ENCODE assay signal across 9 cellular contexts in the genomic region with DNA sequence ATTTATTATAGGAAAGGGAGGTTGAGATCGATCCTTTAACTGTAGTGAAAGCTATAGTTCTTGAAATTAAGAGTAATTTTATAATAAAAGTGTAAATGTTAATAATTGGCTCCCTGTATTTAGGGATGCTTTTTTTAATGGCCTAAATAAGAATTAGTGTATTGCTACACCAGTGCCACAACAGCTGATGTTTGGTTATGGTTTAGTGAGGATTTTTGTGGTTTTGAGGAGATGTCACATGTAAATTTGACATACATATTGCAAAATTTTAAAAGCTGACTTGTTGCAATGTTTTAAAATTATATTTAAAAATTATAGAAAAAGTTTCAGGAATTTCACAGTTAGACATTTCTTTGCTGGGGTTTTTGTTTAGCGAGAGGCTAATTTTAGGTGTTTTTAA. TPM values are rescaled to one million over a fixed set of nuclear protein-coding genes. Genes with fewer than 3 reads are reported as not detected.
DNase-seq lines count a peak whose midpoint lies in the region; ATAC-seq, FAIRE-seq and TF ChIP-seq lines count a peak whose summit lies in the region.
"Had no signal": no experiment of that assay in that cellular context is flagged by ENCODE, and none has a peak within 500 bp of the region (broad histone marks: within the 10 kb centered on the region; RNA-seq: fewer than 3 reads in every experiment).

No MANE protein-coding gene starts in this region.

- H3K9me3 ChIP-seq in CD8-positive, alpha-beta T cell (ENCODE audit: low read length) = no peaks in the 10 kb centered on the region
- no peaks in the 10 kb centered on the region for H3K9me3 ChIP-seq in NT2/D1 (ENCODE audit: insufficient read depth, low read length)
- H3K9me3 ChIP-seq in neuron (ENCODE audit: low read length) = no peaks in the 10 kb centered on the region

- H3K27ac ChIP-seq in CD8-positive, alpha-beta T cell (ENCODE audit: low read depth, low read length) = no peak overlapping the region
- peak overlapping the region in 12 of 59 donors; percentile 24 to 100 (median 100) for H3K27ac ChIP-seq in dorsolateral prefrontal cortex

- POLR2A ChIA-PET in CD8-positive, alpha-beta T cell (lab: Charles Lee) = interaction anchor here (0.6 to 1.3 kb wide), 3 partner anchors 10 to 708 kb away, joined by 3 to 4 read pairs (median 3); a partner anchor contains a TSS

- H3K4me1 Mint-ChIP-seq in CD8-positive, alpha-beta T cell (ENCODE audit: low read depth) = peaks cover 64% of the 10 kb centered on the region

- no peaks in the 10 kb centered on the region for H3K36me3 ChIP-seq in CD8-positive, alpha-beta T cell (ENCODE audit: insufficient read depth, low read length)
- H3K36me3 ChIP-seq in NT2/D1 (ENCODE audit: insufficient read depth, insufficient read length, low read length) (peaks cover 73% of the 10 kb centered on the region), neuron (ENCODE audit: insufficient read depth, low read length) (peaks cover 17% of the 10 kb centered on the region)

- no peak for TF ChIP-seq CTCF in CD8-positive, alpha-beta T cell (IDR thresholded peaks at IDR 0.05)
- TF ChIP-seq CTCF in dorsolateral prefrontal cortex (IDR thresholded peaks at IDR 0.05 in 54 of 56, conservative IDR thresholded peaks at IDR 0.05 in 2 of 56; ENCODE audit: low read depth in 1 of 56, partially characterized antibody in 56 of 56) = no peak

- H3K27me3 Mint-ChIP-seq in CD8-positive, alpha-beta T cell (ENCODE audit: low read depth) = no peaks in the 10 kb centered on the region

- no peak for FAIRE-seq in H54 (lab: Jason Lieb, UNC)
- FAIRE-seq: TTC549 had no signal

- H3K27ac Mint-ChIP-seq in CD8-positive, alpha-beta T cell = no peak overlapping the region

- no peak for DNase-seq in CD8-positive, alpha-beta T cell
- no peak for DNase-seq in NT2/D1 (ENCODE audit: low read depth, low spot score)
- no peak for DNase-seq in dorsolateral prefrontal cortex
- no peak for DNase-seq in ureter (ENCODE audit: low spot score)
- DNase-seq in stimulated activated naive CD4-positive, alpha-beta T cell treated with Interleukin-2 at 50 U/mL for 16 hours (lab: John Stamatoyannopoulos, UW) = no peak
- no peak for DNase-seq in mesenteric fat pad (ENCODE audit: low spot score)
- DNase-seq in H54 (ENCODE audit: insufficient read length, low spot score) = no peak

- peaks cover 39% of the 10 kb centered on the region for H3K36me3 Mint-ChIP-seq in CD8-positive, alpha-beta T cell

- no peaks in the 10 kb centered on the region for H3K27me3 ChIP-seq in CD8-positive, alpha-beta T cell (ENCODE audit: insufficient read depth, low read length)
- H3K27me3 ChIP-seq in NT2/D1 (ENCODE audit: insufficient read depth, insufficient read length) (no peaks in the 10 kb centered on the region), dorsolateral prefrontal cortex (no peaks in the 10 kb centered on the region), neuron (ENCODE audit: insufficient read depth, low read length) (no peaks in the 10 kb centered on the region)

- H3K4me3 ChIP-seq in CD8-positive, alpha-beta T cell (ENCODE audit: low read depth, low read length) = peak overlapping the region; percentile 85
- H3K4me3 ChIP-seq in NT2/D1 (ENCODE audit: insufficient read length, low read depth) (peak overlapping the region; percentile 95), dorsolateral prefrontal cortex (peak overlapping the region; percentile 70 to 96 (median 88)), neuron (ENCODE audit: low read length) (peak overlapping the region; percentile 82)

- CTCF ChIA-PET in CD8-positive, alpha-beta T cell (lab: Charles Lee) = interaction anchor here (3.0 kb wide), 1 partner anchor 83 kb away, joined by 10 read pairs; no protein-coding TSS in a partner anchor

- intact Hi-C loops in CD8-positive, alpha-beta T cell (cut with DNase I, micrococcal nuclease) = loop anchor here (1.0 to 10.0 kb wide), 8 partner anchors 8 to 597 kb away; a partner anchor contains a TSS
- intact Hi-C loops in dorsolateral prefrontal cortex (cut with DNase I) = loop anchor here (2.0 to 10.0 kb wide), 4 partner anchors 61 to 193 kb away; a partner anchor contains a TSS

- H3K9ac ChIP-seq in NT2/D1 (ENCODE audit: insufficient read length, low read depth) = peak overlapping the region; percentile 51

- peak overlapping the region; percentile 89 for H3K4me3 Mint-ChIP-seq in CD8-positive, alpha-beta T cell

- H3K4me1 ChIP-seq in CD8-positive, alpha-beta T cell (ENCODE audit: insufficient read depth, low read length) = peaks cover 45% of the 10 kb centered on the region
- H3K4me1 ChIP-seq in NT2/D1 (ENCODE audit: insufficient read depth, insufficient read length) (no peaks in the 10 kb centered on the region), neuron (ENCODE audit: insufficient read depth, low read length) (peaks cover 33% of the 10 kb centered on the region)

- no peak for ATAC-seq in CD8-positive, alpha-beta T cell

- H2AFZ ChIP-seq in neuron (ENCODE audit: low read depth, low read length) = no peak overlapping the region

- no peaks in the 10 kb centered on the region for H3K9me3 Mint-ChIP-seq in CD8-positive, alpha-beta T cell

- no peak for TF ChIP-seq POLR2A in H54 (IDR thresholded peaks at IDR 0.05; ENCODE audit: low read depth, low read length)

RNA-seq across cellular contexts. Expression of a gene that starts 3.9 kb away (rescaled TPM):
- 10 to 100 TPM; 49.3 to 51.7 TPM for total RNA-seq in CD8-positive, alpha-beta T cell
- total RNA-seq in dorsolateral prefrontal cortex (10 to 100 TPM; 32.6 to 65.1 (median 45.0) TPM), ureter (57.9 TPM), mesenteric fat pad (41.5 TPM)
